ENCODE assay signal across 8 cellular contexts in genomic region chr1:30754684-30755171, GRCh38. TPM values are rescaled to one million over a fixed set of nuclear protein-coding genes. Genes with fewer than 3 reads are reported as not detected.
DNase-seq lines count a peak whose midpoint lies in the region; ATAC-seq lines count a peak whose summit lies in the region.

No MANE protein-coding gene starts in this region.

- H3K36me3 Mint-ChIP-seq in effector memory CD8-positive, alpha-beta T cell (ENCODE audit: insufficient read depth) = peaks cover 77% of the 10 kb centered on the region

- H3K4me3 ChIP-seq in GM08714 (ENCODE audit: low read length) = peak overlapping the region; percentile 74

- ATAC-seq in GM19452 (IDR thresholded peaks at IDR 0.05; ENCODE audit: unreplicated experiment) (peak; percentile 41), HG03520 (IDR thresholded peaks at IDR 0.05; ENCODE audit: unreplicated experiment) (peak; percentile 29)
- ATAC-seq in effector memory CD8-positive, alpha-beta T cell (replicated peaks) = no peak

- H3K27me3 Mint-ChIP-seq in effector memory CD8-positive, alpha-beta T cell = no peaks in the 10 kb centered on the region

- peak overlapping the region; percentile 99 for H3K4me3 Mint-ChIP-seq in effector memory CD8-positive, alpha-beta T cell

- H3K27ac Mint-ChIP-seq in effector memory CD8-positive, alpha-beta T cell = peak overlapping the region; percentile 99

- H3K9me3 Mint-ChIP-seq in effector memory CD8-positive, alpha-beta T cell = no peaks in the 10 kb centered on the region

- H3K4me1 Mint-ChIP-seq in effector memory CD8-positive, alpha-beta T cell (ENCODE audit: low read depth in 2 of 2) = peaks cover 78 to 88% of the 10 kb centered on the region in 2 donors

- DNase-seq in effector memory CD8-positive, alpha-beta T cell = no peak
- DNase-seq in mesenteric fat pad (ENCODE audit: low spot score) = no peak
- no peak for DNase-seq in NCI-H1417 (lab: John Stamatoyannopoulos, UW)
- no peak for DNase-seq in DMS53 (lab: John Stamatoyannopoulos, UW)
- no peak for DNase-seq in anterior cingulate cortex (lab: John Stamatoyannopoulos, UW)

RNA-seq across cellular contexts. Expression of gene LAPTM5, which starts 2.8 kb away (rescaled TPM):
- 251 TPM for total RNA-seq in mesenteric fat pad

RNA-seq across cellular contexts. Expression of gene MATN1, which starts 31.3 kb away (rescaled TPM):
- total RNA-seq in mesenteric fat pad = not detected
